ENCODE assay signal across 1 cellular context in the genomic region with DNA sequence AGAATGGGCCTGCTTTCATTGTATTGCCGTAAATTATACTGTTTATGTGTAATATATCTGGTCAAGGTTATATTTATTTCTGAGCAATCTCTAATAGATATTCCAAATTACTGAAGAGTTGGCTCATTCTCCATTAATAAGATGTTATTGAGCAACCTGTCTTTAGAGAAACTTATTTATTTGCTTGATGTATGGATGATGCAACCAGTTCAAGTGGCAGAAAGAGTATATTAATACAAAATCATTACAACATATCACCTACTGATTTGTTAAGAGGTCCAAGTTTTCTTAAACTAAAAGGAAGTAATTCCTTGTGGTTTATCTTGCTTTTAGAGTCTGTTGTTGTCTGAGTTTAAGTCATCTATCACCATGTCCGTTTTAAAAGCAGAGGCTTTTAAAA.
TF ChIP-seq lines count a peak whose summit lies in the region.

No MANE protein-coding gene starts in this region.

TF ChIP-seq in GM23338, 12 proteins besides CTCF, POLR2A, EP300 and RAD21 (continued from another document):
- TF ChIP-seq, protein P1, sequence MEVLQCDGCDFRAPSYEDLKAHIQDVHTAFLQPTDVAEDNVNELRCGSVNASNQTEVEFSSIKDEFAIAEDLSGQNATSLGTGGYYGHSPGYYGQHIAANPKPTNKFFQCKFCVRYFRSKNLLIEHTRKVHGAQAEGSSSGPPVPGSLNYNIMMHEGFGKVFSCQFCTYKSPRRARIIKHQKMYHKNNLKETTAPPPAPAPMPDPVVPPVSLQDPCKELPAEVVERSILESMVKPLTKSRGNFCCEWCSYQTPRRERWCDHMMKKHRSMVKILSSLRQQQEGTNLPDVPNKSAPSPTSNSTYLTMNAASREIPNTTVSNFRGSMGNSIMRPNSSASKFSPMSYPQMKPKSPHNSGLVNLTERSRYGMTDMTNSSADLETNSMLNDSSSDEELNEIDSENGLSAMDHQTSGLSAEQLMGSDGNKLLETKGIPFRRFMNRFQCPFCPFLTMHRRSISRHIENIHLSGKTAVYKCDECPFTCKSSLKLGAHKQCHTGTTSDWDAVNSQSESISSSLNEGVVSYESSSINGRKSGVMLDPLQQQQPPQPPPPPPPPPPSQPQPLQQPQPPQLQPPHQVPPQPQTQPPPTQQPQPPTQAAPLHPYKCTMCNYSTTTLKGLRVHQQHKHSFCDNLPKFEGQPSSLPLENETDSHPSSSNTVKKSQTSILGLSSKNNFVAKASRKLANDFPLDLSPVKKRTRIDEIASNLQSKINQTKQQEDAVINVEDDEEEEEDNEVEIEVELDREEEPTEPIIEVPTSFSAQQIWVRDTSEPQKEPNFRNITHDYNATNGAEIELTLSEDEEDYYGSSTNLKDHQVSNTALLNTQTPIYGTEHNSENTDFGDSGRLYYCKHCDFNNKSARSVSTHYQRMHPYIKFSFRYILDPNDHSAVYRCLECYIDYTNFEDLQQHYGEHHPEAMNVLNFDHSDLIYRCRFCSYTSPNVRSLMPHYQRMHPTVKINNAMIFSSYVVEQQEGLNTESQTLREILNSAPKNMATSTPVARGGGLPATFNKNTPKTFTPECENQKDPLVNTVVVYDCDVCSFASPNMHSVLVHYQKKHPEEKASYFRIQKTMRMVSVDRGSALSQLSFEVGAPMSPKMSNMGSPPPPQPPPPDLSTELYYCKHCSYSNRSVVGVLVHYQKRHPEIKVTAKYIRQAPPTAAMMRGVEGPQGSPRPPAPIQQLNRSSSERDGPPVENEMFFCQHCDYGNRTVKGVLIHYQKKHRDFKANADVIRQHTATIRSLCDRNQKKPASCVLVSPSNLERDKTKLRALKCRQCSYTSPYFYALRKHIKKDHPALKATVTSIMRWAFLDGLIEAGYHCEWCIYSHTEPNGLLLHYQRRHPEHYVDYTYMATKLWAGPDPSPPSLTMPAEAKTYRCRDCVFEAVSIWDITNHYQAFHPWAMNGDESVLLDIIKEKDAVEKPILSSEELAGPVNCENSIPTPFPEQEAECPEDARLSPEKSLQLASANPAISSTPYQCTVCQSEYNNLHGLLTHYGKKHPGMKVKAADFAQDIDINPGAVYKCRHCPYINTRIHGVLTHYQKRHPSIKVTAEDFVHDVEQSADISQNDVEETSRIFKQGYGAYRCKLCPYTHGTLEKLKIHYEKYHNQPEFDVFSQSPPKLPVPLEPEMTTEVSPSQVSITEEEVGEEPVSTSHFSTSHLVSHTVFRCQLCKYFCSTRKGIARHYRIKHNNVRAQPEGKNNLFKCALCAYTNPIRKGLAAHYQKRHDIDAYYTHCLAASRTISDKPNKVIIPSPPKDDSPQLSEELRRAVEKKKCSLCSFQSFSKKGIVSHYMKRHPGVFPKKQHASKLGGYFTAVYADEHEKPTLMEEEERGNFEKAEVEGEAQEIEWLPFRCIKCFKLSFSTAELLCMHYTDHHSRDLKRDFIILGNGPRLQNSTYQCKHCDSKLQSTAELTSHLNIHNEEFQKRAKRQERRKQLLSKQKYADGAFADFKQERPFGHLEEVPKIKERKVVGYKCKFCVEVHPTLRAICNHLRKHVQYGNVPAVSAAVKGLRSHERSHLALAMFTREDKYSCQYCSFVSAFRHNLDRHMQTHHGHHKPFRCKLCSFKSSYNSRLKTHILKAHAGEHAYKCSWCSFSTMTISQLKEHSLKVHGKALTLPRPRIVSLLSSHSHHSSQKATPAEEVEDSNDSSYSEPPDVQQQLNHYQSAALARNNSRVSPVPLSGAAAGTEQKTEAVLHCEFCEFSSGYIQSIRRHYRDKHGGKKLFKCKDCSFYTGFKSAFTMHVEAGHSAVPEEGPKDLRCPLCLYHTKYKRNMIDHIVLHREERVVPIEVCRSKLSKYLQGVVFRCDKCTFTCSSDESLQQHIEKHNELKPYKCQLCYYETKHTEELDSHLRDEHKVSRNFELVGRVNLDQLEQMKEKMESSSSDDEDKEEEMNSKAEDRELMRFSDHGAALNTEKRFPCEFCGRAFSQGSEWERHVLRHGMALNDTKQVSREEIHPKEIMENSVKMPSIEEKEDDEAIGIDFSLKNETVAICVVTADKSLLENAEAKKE (CRISPR knock-in tag; IDR thresholded peaks at IDR 0.05), result no peak
- TF ChIP-seq ZNF114 (CRISPR knock-in tag; IDR thresholded peaks at IDR 0.05) (no peak), JUNB (IDR thresholded peaks at IDR 0.05; ENCODE audit: unreplicated experiment) (no peak), CREB1 (CRISPR knock-in tag; IDR thresholded peaks at IDR 0.05; ENCODE audit: low read depth) (no peak), ZNF331 (CRISPR knock-in tag; IDR thresholded peaks at IDR 0.05; ENCODE audit: low read depth) (no peak)
